Comparison of ENCODE assay signal across 8 cellular contexts in genomic region chr17:47810200-47810821, GRCh38. TPM values are rescaled to one million over a fixed set of nuclear protein-coding genes. Genes with fewer than 3 reads are reported as not detected.
A peak's percentile ranks its signal among the peaks of the same experiment; 100 is the strongest.
DNase-seq lines count a peak whose midpoint lies in the region; ATAC-seq and TF ChIP-seq lines count a peak whose summit lies in the region.

No MANE protein-coding gene starts in this region.

- peak; percentile 80 for ATAC-seq in GM23338
- ATAC-seq in activated T-cell treated with anti-CD3 and anti-CD28 coated beads, Interleukin-2, amount 50 U/mL, for 72 hours (replicated peaks in 1 of 2), result peak; percentile 91 to 94
- no peak for ATAC-seq in GM19328 (IDR thresholded peaks at IDR 0.05; ENCODE audit: unreplicated experiment)

- H3F3A ChIP-seq in GM23338 (replicated peaks; ENCODE audit: low read depth), result no peaks in the 10 kb centered on the region

- H3K4me3 ChIP-seq in GM23338, result no peak overlapping the region

- H3K36me3 Mint-ChIP-seq in GM23338 (ENCODE audit: low read depth), result peaks cover 5% of the 10 kb centered on the region; the same call in 1 of the 3 replicates
- peaks cover 0 to 4% of the 10 kb centered on the region in 2 donors for H3K36me3 Mint-ChIP-seq in activated T-cell treated with anti-CD3 and anti-CD28 coated beads, Interleukin-2, amount 50 U/mL, for 72 hours (ENCODE audit: insufficient read depth in 2 of 2)

- H3K27ac ChIP-seq in GM23338 (ENCODE audit: low read depth), result no peak overlapping the region

- DNase-seq in AG08395 (ENCODE audit: low spot score) (peak; percentile 91), GM23338 (ENCODE audit: low spot score) (peak; percentile 56), islet precursor cell (peak; percentile 100), NCI-H146 (lab: John Stamatoyannopoulos, UW) (no peak), NCI-H1694 (lab: John Stamatoyannopoulos, UW) (no peak)
- peak; percentile 47 to 55 for DNase-seq in activated T-cell treated with anti-CD3 and anti-CD28 coated beads, Interleukin-2, amount 50 U/mL, for 72 hours
- DNase-seq in stimulated activated naive CD4-positive, alpha-beta T cell treated with Interleukin-2 at 50 U/mL for 16 hours (lab: John Stamatoyannopoulos, UW), result no peak

- no peaks in the 10 kb centered on the region for H4K20me1 ChIP-seq in GM23338 (replicated peaks; ENCODE audit: insufficient read depth)

- no peak overlapping the region for H3K4me3 Mint-ChIP-seq in GM23338
- no peak overlapping the region for H3K4me3 Mint-ChIP-seq in activated T-cell treated with anti-CD3 and anti-CD28 coated beads, Interleukin-2, amount 50 U/mL, for 72 hours

- H3K27ac Mint-ChIP-seq in GM23338, result peak overlapping the region; percentile 72
- peak overlapping the region; percentile 80 for H3K27ac Mint-ChIP-seq in activated T-cell treated with anti-CD3 and anti-CD28 coated beads, Interleukin-2, amount 50 U/mL, for 72 hours

- H3K4me2 ChIP-seq in GM23338, result no peak overlapping the region

- H3K27me3 Mint-ChIP-seq in GM23338 (ENCODE audit: insufficient read depth, low read depth, poor library complexity), result peaks cover 5% of the 10 kb centered on the region
- no peaks in the 10 kb centered on the region for H3K27me3 Mint-ChIP-seq in activated T-cell treated with anti-CD3 and anti-CD28 coated beads, Interleukin-2, amount 50 U/mL, for 72 hours (ENCODE audit: low read depth)

- no peaks in the 10 kb centered on the region for H3K36me3 ChIP-seq in GM23338 (ENCODE audit: insufficient read depth)

- no peak overlapping the region for H2AFZ ChIP-seq in GM23338

- no peak for TF ChIP-seq CTCF in GM23338 (conservative IDR thresholded peaks at IDR 0.05; ENCODE audit: low read depth in 2 of 2)

- H3K9me3 Mint-ChIP-seq in GM23338, result no peaks in the 10 kb centered on the region; the same call in 2 of the 3 replicates
- no peaks in the 10 kb centered on the region for H3K9me3 Mint-ChIP-seq in activated T-cell treated with anti-CD3 and anti-CD28 coated beads, Interleukin-2, amount 50 U/mL, for 72 hours

- H3K9me2 ChIP-seq in GM23338 (ENCODE audit: insufficient read depth), result no peaks in the 10 kb centered on the region

- peaks cover 7% of the 10 kb centered on the region; the same call in 2 of the 3 replicates for H3K4me1 Mint-ChIP-seq in GM23338
- peaks cover 11% of the 10 kb centered on the region for H3K4me1 Mint-ChIP-seq in activated T-cell treated with anti-CD3 and anti-CD28 coated beads, Interleukin-2, amount 50 U/mL, for 72 hours (ENCODE audit: low read depth)

- no peaks in the 10 kb centered on the region for H3K4me1 ChIP-seq in GM23338 (ENCODE audit: insufficient read depth)

- no peaks in the 10 kb centered on the region for H3K27me3 ChIP-seq in GM23338 (ENCODE audit: insufficient read depth)

- no peaks in the 10 kb centered on the region for H3K79me2 ChIP-seq in GM23338 (replicated peaks; ENCODE audit: insufficient read depth)

TF ChIP-seq in GM23338, 12 proteins besides CTCF, POLR2A, EP300 and RAD21 (continues in another document):
- TF ChIP-seq CREB1 (CRISPR knock-in tag; IDR thresholded peaks at IDR 0.05; ENCODE audit: low read depth) (no peak), POLR2AphosphoS5 (IDR thresholded peaks at IDR 0.05; ENCODE audit: low read depth) (no peak), REST (IDR thresholded peaks at IDR 0.05; ENCODE audit: unreplicated experiment) (no peak), ZNF331 (CRISPR knock-in tag; IDR thresholded peaks at IDR 0.05; ENCODE audit: low read depth) (no peak), NANOG (IDR thresholded peaks at IDR 0.05; ENCODE audit: borderline replicate concordance) (no peak), STAT1 (IDR thresholded peaks at IDR 0.05; ENCODE audit: unreplicated experiment) (no peak), EZH2 (IDR thresholded peaks at IDR 0.05; ENCODE audit: low read depth, unreplicated experiment) (no peak)

RNA-seq across cellular contexts. Expression of gene OSBPL7, which starts 11.3 kb away (rescaled TPM):
- total RNA-seq in GM23338 (2014; rRNA removed; shearing (Covaris generic)), result 8.1 and 9.8 TPM in 2 replicates
- 3.4 and 3.7 TPM in 2 replicates for polyA plus RNA-seq in GM23338 (2016; fragmentation: Nextera tagmentation; extraction: Ambion mirVana)
- 10 to 100 TPM; 23.9 to 24.9 TPM for total RNA-seq in activated T-cell treated with anti-CD3 and anti-CD28 coated beads, Interleukin-2, amount 50 U/mL, for 72 hours

RNA-seq across cellular contexts. Expression of gene MRPL10, which starts 21.0 kb away (rescaled TPM):
- 74.7 and 75.8 TPM in 2 replicates for total RNA-seq in GM23338 (2014; rRNA removed; shearing (Covaris generic))
- 50.2 and 53.5 TPM in 2 replicates for polyA plus RNA-seq in GM23338 (2016; fragmentation: Nextera tagmentation; extraction: Ambion mirVana)
- total RNA-seq in activated T-cell treated with anti-CD3 and anti-CD28 coated beads, Interleukin-2, amount 50 U/mL, for 72 hours, result 10 to 100 TPM; 81.7 to 83.5 TPM

RNA-seq across cellular contexts. Expression of gene LRRC46, which starts 21.2 kb away (rescaled TPM):
- 0.35 TPM in 1 of 2 replicates, not detected in the other for total RNA-seq in GM23338 (2014; rRNA removed; shearing (Covaris generic))
- 0.14 and 0.18 TPM in 2 replicates for polyA plus RNA-seq in GM23338 (2016; fragmentation: Nextera tagmentation; extraction: Ambion mirVana)
- total RNA-seq in activated T-cell treated with anti-CD3 and anti-CD28 coated beads, Interleukin-2, amount 50 U/mL, for 72 hours, result under 1 TPM; 0.46 to 0.83 TPM

RNA-seq across cellular contexts. Expression of gene SCRN2, which starts 30.8 kb away (rescaled TPM):
- 39.1 and 40.6 TPM in 2 replicates for total RNA-seq in GM23338 (2014; rRNA removed; shearing (Covaris generic))
- 44.0 and 45.5 TPM in 2 replicates for polyA plus RNA-seq in GM23338 (2016; fragmentation: Nextera tagmentation; extraction: Ambion mirVana)
- total RNA-seq in activated T-cell treated with anti-CD3 and anti-CD28 coated beads, Interleukin-2, amount 50 U/mL, for 72 hours, result 10 to 100 TPM; 16.1 to 17.6 TPM

RNA-seq across cellular contexts. Expression of gene SP6, which starts 40.7 kb away (rescaled TPM):
- 0.82 and 1.0 TPM in 2 replicates for total RNA-seq in GM23338 (2014; rRNA removed; shearing (Covaris generic))
- 0.13 and 0.23 TPM in 2 replicates for polyA plus RNA-seq in GM23338 (2016; fragmentation: Nextera tagmentation; extraction: Ambion mirVana)
- under 1 TPM; 0.12 to 0.28 TPM for total RNA-seq in activated T-cell treated with anti-CD3 and anti-CD28 coated beads, Interleukin-2, amount 50 U/mL, for 72 hours

Comparison
In these comparisons a context has a peak if more than half of its experiments do, and no peak if none do; other contexts are left out.
1. DNase-seq: peak in AG08395 (single experiment), GM23338 (single experiment), activated T-cell treated with anti-CD3 and anti-CD28 coated beads, Interleukin-2, amount 50 U/mL, for 72 hours (2 of 2) and islet precursor cell (single experiment); none in NCI-H146 (single experiment), NCI-H1694 (single experiment) and stimulated activated naive CD4-positive, alpha-beta T cell treated with Interleukin-2 at 50 U/mL for 16 hours (single experiment).